In the genomic region with DNA sequence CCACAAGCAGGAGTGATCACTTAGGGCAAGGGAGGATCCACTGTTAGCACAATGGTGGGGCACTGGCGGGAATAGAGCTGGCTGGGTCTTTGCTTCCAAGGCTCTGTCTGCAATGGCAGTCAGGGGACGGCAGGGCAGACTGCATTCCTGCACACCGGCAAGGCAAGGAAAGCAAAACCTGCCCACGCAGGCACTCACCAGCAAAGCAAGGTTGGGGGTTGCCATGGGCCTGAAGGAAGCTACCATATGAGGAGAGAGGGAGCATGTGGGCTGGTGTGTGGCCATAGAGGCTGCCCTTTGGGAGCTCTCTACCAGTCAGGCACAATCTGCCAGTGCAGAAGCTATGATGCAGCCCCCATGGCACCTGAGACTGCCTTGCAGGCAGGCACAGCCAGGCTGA, we compare ENCODE assay signal across 1 cellular context.
TF ChIP-seq lines count a peak whose summit lies in the region.

No MANE protein-coding gene starts in this region.

TF ChIP-seq in H1, 55 proteins besides CTCF, POLR2A, EP300 and RAD21 (continued from another document):
- no peak for TF ChIP-seq MAX (IDR thresholded peaks at IDR 0.05)
- no peak for TF ChIP-seq JUND (IDR thresholded peaks at IDR 0.05; ENCODE audit: low read length)
- TF ChIP-seq BRCA1 (IDR thresholded peaks at IDR 0.05; ENCODE audit: low read depth, low read length) = no peak
- TF ChIP-seq SIN3A (conservative IDR thresholded peaks at IDR 0.05 in 1 of 2, IDR thresholded peaks at IDR 0.05 in 1 of 2; ENCODE audit: low read depth in 1 of 2, low read length in 2 of 2) = no peak
- no peak for TF ChIP-seq SRF (IDR thresholded peaks at IDR 0.05; ENCODE audit: low read depth, low read length)
- TF ChIP-seq KDM5A (IDR thresholded peaks at IDR 0.05; ENCODE audit: low read length) = no peak
- TF ChIP-seq RBBP5 (IDR thresholded peaks at IDR 0.05; ENCODE audit: borderline replicate concordance, low read depth, low read length) = no peak
- no peak for TF ChIP-seq KDM4A (IDR thresholded peaks at IDR 0.05; ENCODE audit: low read depth, low read length, severe bottlenecking)
- no peak for TF ChIP-seq NANOG (IDR thresholded peaks at IDR 0.05; ENCODE audit: insufficient read depth, low read depth, low read length, poor library complexity, severe bottlenecking)
- TF ChIP-seq EZH2 (IDR thresholded peaks at IDR 0.05; ENCODE audit: low read depth, low read length, severe bottlenecking) = no peak
- no peak for TF ChIP-seq CTBP2 (IDR thresholded peaks at IDR 0.05; ENCODE audit: borderline replicate concordance, insufficient read depth, insufficient read length, low read length)
- no peak for TF ChIP-seq HDAC2 (IDR thresholded peaks at IDR 0.05; ENCODE audit: borderline replicate concordance in 1 of 2, low read depth in 2 of 2, low read length in 2 of 2)
- no peak for TF ChIP-seq EGR1 (IDR thresholded peaks at IDR 0.05; ENCODE audit: borderline replicate concordance, low read depth, low read length)
- TF ChIP-seq SAP30 (IDR thresholded peaks at IDR 0.05; ENCODE audit: insufficient read depth, insufficient replicate concordance, low read length) = no peak
- no peak for TF ChIP-seq BCL11A (IDR thresholded peaks at IDR 0.05; ENCODE audit: low read depth in 2 of 2, low read length in 2 of 2)
- TF ChIP-seq TAF1 (IDR thresholded peaks at IDR 0.05; ENCODE audit: low read depth, low read length) = no peak
- no peak for TF ChIP-seq BACH1 (IDR thresholded peaks at IDR 0.05; ENCODE audit: low read length)
- no peak for TF ChIP-seq MAFK (IDR thresholded peaks at IDR 0.05; ENCODE audit: low read depth, low read length)
TF ChIP-seq in H1: peak in this region for 0.
